In genomic region chr17:46047398-46047797, GRCh38 we compare ENCODE assay signal across 1 cellular context.
TF ChIP-seq lines count a peak whose summit lies in the region.

No MANE protein-coding gene starts in this region.

TF ChIP-seq in HepG2, 621 proteins besides CTCF, POLR2A, EP300 and RAD21 (continued from another document):
- peak; percentile 54 for TF ChIP-seq RBM22 (optimal IDR thresholded peaks at IDR 0.05; ENCODE audit: low read length)
- TF ChIP-seq TCF7L2 (IDR thresholded peaks at IDR 0.05; ENCODE audit: low read depth, low read length): no peak
- no peak for TF ChIP-seq GABPA (IDR thresholded peaks at IDR 0.05; ENCODE audit: low read depth, low read length)
- TF ChIP-seq GABPA (CRISPR knock-in tag; IDR thresholded peaks at IDR 0.05; ENCODE audit: low read depth): no peak
- TF ChIP-seq ZNF333 (CRISPR knock-in tag; IDR thresholded peaks at IDR 0.05; ENCODE audit: borderline replicate concordance): no peak
- TF ChIP-seq PREB (CRISPR knock-in tag; IDR thresholded peaks at IDR 0.05): no peak
- TF ChIP-seq RFX3 (CRISPR knock-in tag; IDR thresholded peaks at IDR 0.05): no peak
- TF ChIP-seq NCOA1 (CRISPR knock-in tag; IDR thresholded peaks at IDR 0.05): no peak
- peak; percentile 83; the same call in 1 of the 2 replicates for TF ChIP-seq ZNF121 (CRISPR knock-in tag; IDR thresholded peaks at IDR 0.05)
- no peak for TF ChIP-seq HDAC6 (IDR thresholded peaks at IDR 0.05; ENCODE audit: low read depth, low read length)
- no peak for TF ChIP-seq ZNF274 (CRISPR knock-in tag; IDR thresholded peaks at IDR 0.05)
